22 cellular contexts compared by ENCODE assay signal in the genomic region with DNA sequence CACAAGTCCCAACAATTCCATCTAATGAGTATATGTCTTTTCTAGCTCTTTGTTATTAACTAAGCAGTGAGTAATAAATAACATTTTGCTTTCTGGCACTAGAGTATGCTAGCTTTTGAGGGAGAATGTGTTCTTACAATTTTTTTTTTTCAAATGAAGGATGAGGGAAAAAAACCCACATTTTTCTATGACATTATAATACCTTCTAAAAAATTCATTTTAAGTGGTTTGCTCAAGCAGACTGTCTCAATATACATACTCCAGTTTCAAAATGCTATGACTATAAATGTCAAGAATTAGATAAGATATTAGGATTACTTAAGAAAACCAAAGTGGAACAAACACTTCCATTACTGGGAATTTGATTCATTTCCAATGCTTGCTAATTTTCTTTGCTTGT.
DNase-seq lines count a peak whose midpoint lies in the region; ATAC-seq, FAIRE-seq and TF ChIP-seq lines count a peak whose summit lies in the region.
"Had no signal": no experiment of that assay in that cellular context is flagged by ENCODE, and none has a peak within 500 bp of the region (broad histone marks: within the 10 kb centered on the region; RNA-seq: fewer than 3 reads in every experiment).

No MANE protein-coding gene starts in this region.

- H3K9me2 ChIP-seq in GM23248 (ENCODE audit: insufficient read depth): no peaks in the 10 kb centered on the region

- H3K9me3 Mint-ChIP-seq in astrocyte (ENCODE audit: unreplicated experiment) (no peaks in the 10 kb centered on the region), glutamatergic neuron (ENCODE audit: unreplicated experiment) (no peaks in the 10 kb centered on the region)
- no peaks in the 10 kb centered on the region for H3K9me3 Mint-ChIP-seq in activated CD4-positive, alpha-beta T cell treated with anti-CD3 and anti-CD28 coated beads, Interleukin-2, amount 10 ng/mL, durations not matched to agents 7 days and 5 days

- H3K27me3 ChIP-seq in GM23248 (replicated peaks; ENCODE audit: insufficient read depth): no peaks in the 10 kb centered on the region
- no peaks in the 10 kb centered on the region for H3K27me3 ChIP-seq in astrocyte (ENCODE audit: insufficient read depth, low read length)
- no peaks in the 10 kb centered on the region for H3K27me3 ChIP-seq in left lung
- no peaks in the 10 kb centered on the region for H3K27me3 ChIP-seq in neuronal stem cell (ENCODE audit: control insufficient read depth in 3 of 3, insufficient read depth in 3 of 3, low read depth in 1 of 3, low read length in 3 of 3)
- no peaks in the 10 kb centered on the region for H3K27me3 ChIP-seq in gastrocnemius medialis
- H3K27me3 ChIP-seq: BE2C had no signal

- no peak for TF ChIP-seq POLR2A in gastrocnemius medialis (IDR thresholded peaks at IDR 0.05)

- H3K4me1 ChIP-seq in GM23248 (ENCODE audit: insufficient read depth): peaks cover 14% of the 10 kb centered on the region
- H3K4me1 ChIP-seq in astrocyte (ENCODE audit: insufficient read depth, low read length): peaks cover 5% of the 10 kb centered on the region
- no peaks in the 10 kb centered on the region for H3K4me1 ChIP-seq in left lung
- H3K4me1 ChIP-seq in neuronal stem cell (ENCODE audit: control insufficient read depth in 2 of 2, insufficient read depth in 1 of 2, low read depth in 1 of 2, low read length in 2 of 2): peaks cover 9 to 66% of the 10 kb centered on the region in 2 donors
- no peaks in the 10 kb centered on the region for H3K4me1 ChIP-seq in gastrocnemius medialis
- H3K4me1 ChIP-seq: A549, BE2C, SJCRH30 had no signal

- H3K4ac ChIP-seq in neuronal stem cell (ENCODE audit: low read length): no peak overlapping the region

- H3K14ac ChIP-seq in neuronal stem cell (ENCODE audit: low read length): no peak overlapping the region

- no peak overlapping the region for H4K91ac ChIP-seq in neuronal stem cell (ENCODE audit: low read depth, low read length, poor library complexity)

- H2BK5ac ChIP-seq in neuronal stem cell (ENCODE audit: low read length): no peak overlapping the region

- H3K4me3 Mint-ChIP-seq in astrocyte (ENCODE audit: unreplicated experiment): no peak overlapping the region
- no peak overlapping the region for H3K4me3 Mint-ChIP-seq in activated CD4-positive, alpha-beta T cell treated with anti-CD3 and anti-CD28 coated beads, Interleukin-2, amount 10 ng/mL, durations not matched to agents 7 days and 5 days
- H3K4me3 Mint-ChIP-seq in glutamatergic neuron (ENCODE audit: unreplicated experiment): no peak overlapping the region

- in situ Hi-C loops in GM23248 (cut with MboI): no loop called here
- in situ Hi-C loops in gastrocnemius medialis (cut with MboI; ENCODE audit: low sequenced_read_pairs in 4 of 4): no loop called here

- H3K36me3 ChIP-seq in GM23248 (ENCODE audit: low read depth) (no peaks in the 10 kb centered on the region), astrocyte (ENCODE audit: insufficient read depth, low read length) (no peaks in the 10 kb centered on the region), left lung (no peaks in the 10 kb centered on the region), neuronal stem cell (replicated peaks in 1 of 2; ENCODE audit: control insufficient read depth in 2 of 2, insufficient read depth in 2 of 2, low read length in 2 of 2) (no peaks in the 10 kb centered on the region), gastrocnemius medialis (no peaks in the 10 kb centered on the region)
- H3K36me3 ChIP-seq: BE2C, SJCRH30 had no signal

- H3K4me2 ChIP-seq in GM23248 (ENCODE audit: unreplicated experiment) (no peak overlapping the region), astrocyte (ENCODE audit: low read length) (no peak overlapping the region), neuronal stem cell (ENCODE audit: insufficient read depth, low read length, poor library complexity, severe bottlenecking) (no peak overlapping the region)
- H3K4me2 ChIP-seq: A549, KMS-11 had no signal

- H3K4me1 Mint-ChIP-seq in astrocyte (ENCODE audit: low read depth, unreplicated experiment) (peaks cover 14% of the 10 kb centered on the region), glutamatergic neuron (ENCODE audit: low read depth, unreplicated experiment) (peaks cover 27% of the 10 kb centered on the region)
- no peaks in the 10 kb centered on the region for H3K4me1 Mint-ChIP-seq in activated CD4-positive, alpha-beta T cell treated with anti-CD3 and anti-CD28 coated beads, Interleukin-2, amount 10 ng/mL, durations not matched to agents 7 days and 5 days

- H4K20me1 ChIP-seq in GM23248 (ENCODE audit: insufficient read depth): no peaks in the 10 kb centered on the region
- no peaks in the 10 kb centered on the region for H4K20me1 ChIP-seq in astrocyte (ENCODE audit: insufficient read depth, low read length)

- H3K36me3 Mint-ChIP-seq in astrocyte (ENCODE audit: low read depth, unreplicated experiment) (peaks cover 2% of the 10 kb centered on the region), glutamatergic neuron (ENCODE audit: unreplicated experiment) (no peaks in the 10 kb centered on the region)
- no peaks in the 10 kb centered on the region for H3K36me3 Mint-ChIP-seq in activated CD4-positive, alpha-beta T cell treated with anti-CD3 and anti-CD28 coated beads, Interleukin-2, amount 10 ng/mL, durations not matched to agents 7 days and 5 days (ENCODE audit: low read depth)

- no peak for FAIRE-seq in astrocyte (lab: Jason Lieb, UNC)
- FAIRE-seq: A549, GM12892, RCC 7860 had no signal

- H3K9me3 ChIP-seq in GM23248 (ENCODE audit: low read depth): no peaks in the 10 kb centered on the region
- H3K9me3 ChIP-seq in astrocyte (ENCODE audit: insufficient read depth, low read depth, low read length): no peaks in the 10 kb centered on the region
- no peaks in the 10 kb centered on the region for H3K9me3 ChIP-seq in left lung
- H3K9me3 ChIP-seq in neuronal stem cell (replicated peaks in 1 of 2; ENCODE audit: control insufficient read depth in 2 of 2, insufficient read depth in 1 of 2, low read depth in 1 of 2, low read length in 2 of 2): no peaks in the 10 kb centered on the region
- H3K9me3 ChIP-seq in gastrocnemius medialis: no peaks in the 10 kb centered on the region
- H3K9me3 ChIP-seq: A549, BE2C, SJCRH30 had no signal

- no peaks in the 10 kb centered on the region for H3K79me2 ChIP-seq in GM23248 (ENCODE audit: insufficient read depth)
- no peaks in the 10 kb centered on the region for H3K79me2 ChIP-seq in astrocyte (ENCODE audit: insufficient read depth, low read length)

- no peaks in the 10 kb centered on the region for H3K27me3 Mint-ChIP-seq in astrocyte (ENCODE audit: low read depth, unreplicated experiment)
- H3K27me3 Mint-ChIP-seq in activated CD4-positive, alpha-beta T cell treated with anti-CD3 and anti-CD28 coated beads, Interleukin-2, amount 10 ng/mL, durations not matched to agents 7 days and 5 days: peaks cover 6% of the 10 kb centered on the region
- no peaks in the 10 kb centered on the region for H3K27me3 Mint-ChIP-seq in glutamatergic neuron (ENCODE audit: unreplicated experiment)

- H3F3A ChIP-seq in GM23248 (ENCODE audit: insufficient read depth): no peaks in the 10 kb centered on the region

- DNase-seq in GM23248: peak; percentile 7
- peak; percentile 90 for DNase-seq in astrocyte (ENCODE audit: low read depth)
- DNase-seq in left lung: no peak
- no peak for DNase-seq in neuronal stem cell (ENCODE audit: low spot score)
- DNase-seq in activated CD4-positive, alpha-beta T cell treated with anti-CD3 and anti-CD28 coated beads, Interleukin-2, amount 10 ng/mL, durations not matched to agents 7 days and 5 days: no peak
- no peak for DNase-seq in gastrocnemius medialis
- no peak for DNase-seq in glutamatergic neuron
- DNase-seq: BE2C, DND-41, GOT3, IMR-90, NCI-H1105, NCI-H2081 treated with DMSO at 0.1 percent for 48 hours, NCI-H2171 treated with DMSO at 0.1 percent for 48 hours, NCI-H526, OCI-M1, SJCRH30 had no signal

- no peak overlapping the region for H3K9ac ChIP-seq in GM23248
- H3K9ac ChIP-seq in astrocyte (ENCODE audit: low read length): no peak overlapping the region
- no peak overlapping the region for H3K9ac ChIP-seq in neuronal stem cell (ENCODE audit: low read depth, low read length, poor library complexity)
- H3K9ac ChIP-seq: KMS-11 had no signal

- no peak overlapping the region for H3K27ac ChIP-seq in GM23248
- H3K27ac ChIP-seq in astrocyte (ENCODE audit: low read depth, low read length): no peak overlapping the region
- peak overlapping the region in 1 of 2 donors; percentile 1 for H3K27ac ChIP-seq in left lung
- no peak overlapping the region for H3K27ac ChIP-seq in neuronal stem cell (replicated peaks; ENCODE audit: low read length)
- no peak overlapping the region for H3K27ac ChIP-seq in gastrocnemius medialis
- H3K27ac ChIP-seq: A549, KMS-11, SJCRH30 had no signal

- ATAC-seq in left lung: peak; percentile 58
- ATAC-seq in HG03565 (IDR thresholded peaks at IDR 0.05; ENCODE audit: unreplicated experiment): no peak
- no peak for ATAC-seq in gastrocnemius medialis
- ATAC-seq: A549 had no signal

- no peak overlapping the region for H2BK12ac ChIP-seq in neuronal stem cell (ENCODE audit: low read length)

- CTCF ChIA-PET in activated CD4-positive, alpha-beta T cell treated with anti-CD3 and anti-CD28 coated beads, Interleukin-2, amount 10 ng/mL, durations not matched to agents 7 days and 5 days (lab: Charles Lee): no interaction called here

- H3K23ac ChIP-seq in neuronal stem cell (ENCODE audit: low read depth, low read length, poor library complexity): no peak overlapping the region

- H3K4me3 ChIP-seq in GM23248 (no peak overlapping the region), astrocyte (ENCODE audit: insufficient read depth, low read depth, low read length) (no peak overlapping the region), left lung (no peak overlapping the region), neuronal stem cell (ENCODE audit: low read length in 2 of 2) (no peak overlapping the region), gastrocnemius medialis (no peak overlapping the region)
- H3K4me3 ChIP-seq: A549, SJCRH30 had no signal

- intact Hi-C loops in left lung (cut with DNase I) (no loop called here), gastrocnemius medialis (cut with DNase I; ENCODE audit: low total_unique reads) (no loop called here)

- no peaks in the 10 kb centered on the region for H3K79me1 ChIP-seq in neuronal stem cell (ENCODE audit: low read depth, low read length)

- H3K18ac ChIP-seq in neuronal stem cell (ENCODE audit: low read length): no peak overlapping the region

- no peak overlapping the region for H3K27ac Mint-ChIP-seq in astrocyte (ENCODE audit: unreplicated experiment)
- H3K27ac Mint-ChIP-seq in activated CD4-positive, alpha-beta T cell treated with anti-CD3 and anti-CD28 coated beads, Interleukin-2, amount 10 ng/mL, durations not matched to agents 7 days and 5 days: no peak overlapping the region
- no peak overlapping the region for H3K27ac Mint-ChIP-seq in glutamatergic neuron (ENCODE audit: unreplicated experiment)

- no peak overlapping the region for H2AFZ ChIP-seq in GM23248
- no peak overlapping the region for H2AFZ ChIP-seq in astrocyte (ENCODE audit: low read depth, low read length)
- H2AFZ ChIP-seq in neuronal stem cell (ENCODE audit: low read length): peak overlapping the region; percentile 14

- H2BK15ac ChIP-seq in neuronal stem cell (ENCODE audit: low read length): no peak overlapping the region

- TF ChIP-seq CTCF in astrocyte (IDR thresholded peaks at IDR 0.05; ENCODE audit: insufficient read depth, low read depth, low read length) (no peak), left lung (IDR thresholded peaks at IDR 0.05) (no peak), gastrocnemius medialis (IDR thresholded peaks at IDR 0.05 in 4 of 5, conservative IDR thresholded peaks at IDR 0.05 in 1 of 5) (no peak), glutamatergic neuron (IDR thresholded peaks at IDR 0.05; ENCODE audit: partially characterized antibody, unreplicated experiment) (no peak)

- no peak overlapping the region for H2AK5ac ChIP-seq in neuronal stem cell (ENCODE audit: low read depth, low read length)

- H4K8ac ChIP-seq in neuronal stem cell (ENCODE audit: low read depth, low read length): no peak overlapping the region

- no peak overlapping the region for H2BK120ac ChIP-seq in neuronal stem cell (ENCODE audit: low read depth, low read length)

- POLR2A ChIA-PET in activated CD4-positive, alpha-beta T cell treated with anti-CD3 and anti-CD28 coated beads, Interleukin-2, amount 10 ng/mL, durations not matched to agents 7 days and 5 days (lab: Charles Lee): no interaction called here

Comparison
In these comparisons a context has a peak if more than half of its experiments do, and no peak if none do; other contexts are left out.
1. DNase-seq: peak in GM23248 (single experiment) and astrocyte (single experiment); none in left lung (0 of 2), neuronal stem cell (single experiment), activated CD4-positive, alpha-beta T cell treated with anti-CD3 and anti-CD28 coated beads, Interleukin-2, amount 10 ng/mL, durations not matched to agents 7 days and 5 days (single experiment), gastrocnemius medialis (0 of 2) and glutamatergic neuron (single experiment).